In genomic region chr18:33157893-33158292, GRCh38 we compare ENCODE assay signal across 26 cellular contexts.
"Had no signal": no experiment of that assay in that cellular context is flagged by ENCODE, and none has a peak within 500 bp of the region (broad histone marks: within the 10 kb centered on the region; RNA-seq: fewer than 3 reads in every experiment).

No MANE protein-coding gene starts in this region.

- H3K4me1 ChIP-seq: esophagus squamous epithelium, parathyroid adenoma, psoas muscle, spleen, suprapubic skin, tibial nerve had no signal

- H3K79me2 ChIP-seq: parathyroid adenoma had no signal

- FAIRE-seq: bronchial epithelial cell, colon had no signal

- H3K27ac ChIP-seq: epithelial cell of prostate, esophagus squamous epithelium, parathyroid adenoma, psoas muscle, suprapubic skin, tibial nerve had no signal

- H3K27me3 ChIP-seq: esophagus squamous epithelium, spleen, suprapubic skin, tibial nerve had no signal

- H2AFZ ChIP-seq: parathyroid adenoma had no signal

- H3K9ac ChIP-seq: parathyroid adenoma had no signal

- DNase-seq: activated CD4-positive, alpha-beta memory T cell treated with anti-CD3 and anti-CD28 coated beads, Interleukin-2, amount 10 ng/mL, durations not matched to agents 7 days and 5 days; activated CD4-positive, alpha-beta T cell treated with anti-CD3 and anti-CD28 coated beads for 1 hour; activated CD4-positive, alpha-beta T cell treated with anti-CD3 and anti-CD28 coated beads, Interleukin-2, amount 10 ng/mL, durations not matched to agents 7 days and 5 days; activated gamma-delta T cell treated with Interleukin-2 at 50 U/mL for 16 hours; activated naive CD4-positive, alpha-beta T cell treated with anti-CD3 and anti-CD28 coated beads, Interleukin-2, amount 50 U/mL, for 16 hours; activated naive CD8-positive, alpha-beta T cell treated with anti-CD3 and anti-CD28 coated beads, Interleukin-2, amount 50 U/mL, for 24 hours; activated T-cell treated with anti-CD3 and anti-CD28 coated beads, Interleukin-2, amount 50 U/mL, for 4 hours; amygdala; dermis blood vessel endothelial cell; effector CD4-positive, alpha-beta T cell; esophagus squamous epithelium; islet precursor cell; left ventricle myocardium superior; naive B cell; occipital lobe; psoas muscle; spleen; stimulated activated naive CD4-positive, alpha-beta T cell had no signal

- H3K4me3 ChIP-seq: esophagus squamous epithelium, psoas muscle, spleen, suprapubic skin, tibial nerve had no signal

- H3K36me3 ChIP-seq: esophagus squamous epithelium, spleen, suprapubic skin, tibial nerve had no signal

- ATAC-seq: activated naive CD8-positive, alpha-beta T cell treated with anti-CD3 and anti-CD28 coated beads, Interleukin-2, amount 50 U/mL, for 24 hours; activated T-cell treated with anti-CD3 and anti-CD28 coated beads, Interleukin-2, amount 50 U/mL, for 4 hours; activated T-helper 17 cell treated with anti-CD3 and anti-CD28 coated beads, Interleukin-2, amount 50 U/mL, for 72 hours; left ventricle myocardium superior; psoas muscle; WTC11 had no signal

- H3K9me3 ChIP-seq: esophagus squamous epithelium, psoas muscle, suprapubic skin, tibial nerve had no signal
